8 cellular contexts compared by ENCODE assay signal in genomic region chr17:17304521-17304985, GRCh38. TPM values are rescaled to one million over a fixed set of nuclear protein-coding genes. Genes with fewer than 3 reads are reported as not detected.
A peak's percentile ranks its signal among the peaks of the same experiment; 100 is the strongest.
DNase-seq lines count a peak whose midpoint lies in the region; ATAC-seq and TF ChIP-seq lines count a peak whose summit lies in the region.

No MANE protein-coding gene starts in this region.

- H3K9me3 Mint-ChIP-seq in activated T-cell treated with anti-CD3 and anti-CD28 coated beads, Interleukin-2, amount 50 U/mL, for 4 hours: no peaks in the 10 kb centered on the region
- no peaks in the 10 kb centered on the region for H3K9me3 Mint-ChIP-seq in neural crest cell

- intact Hi-C loops in left colon (cut with DNase I, micrococcal nuclease): no loop called here

- no peaks in the 10 kb centered on the region for H3K36me3 Mint-ChIP-seq in activated T-cell treated with anti-CD3 and anti-CD28 coated beads, Interleukin-2, amount 50 U/mL, for 4 hours (ENCODE audit: insufficient read depth)
- H3K36me3 Mint-ChIP-seq in neural crest cell (ENCODE audit: low read depth): peaks cover 4% of the 10 kb centered on the region

- peaks cover 5% of the 10 kb centered on the region for H3K27me3 Mint-ChIP-seq in activated T-cell treated with anti-CD3 and anti-CD28 coated beads, Interleukin-2, amount 50 U/mL, for 4 hours (ENCODE audit: low read depth)
- H3K27me3 Mint-ChIP-seq in neural crest cell (ENCODE audit: low read depth): peaks cover 11% of the 10 kb centered on the region

- H3K4me3 ChIP-seq in GM12865 (ENCODE audit: low read depth, low read length): no peak overlapping the region

- DNase-seq in GM12865 (ENCODE audit: low read depth): peak; percentile 31
- DNase-seq in Kasumi-1 (lab: John Stamatoyannopoulos, UW): peak; percentile 50 to 51
- no peak for DNase-seq in activated T-cell treated with anti-CD3 and anti-CD28 coated beads, Interleukin-2, amount 50 U/mL, for 4 hours
- no peak for DNase-seq in neural crest cell (ENCODE audit: low read depth, low spot score)
- DNase-seq in left colon: no peak
- no peak for DNase-seq in NCI-H524 treated with DMSO at 0.1 percent for 48 hours (lab: John Stamatoyannopoulos, UW)

- peak overlapping the region; percentile 70 for H3K4me3 Mint-ChIP-seq in activated T-cell treated with anti-CD3 and anti-CD28 coated beads, Interleukin-2, amount 50 U/mL, for 4 hours
- peak overlapping the region; percentile 88 for H3K4me3 Mint-ChIP-seq in neural crest cell

- no peak overlapping the region for H3K27ac Mint-ChIP-seq in neural crest cell (ENCODE audit: unreplicated experiment)

- peak; percentile 64 to 69 for ATAC-seq in activated T-cell treated with anti-CD3 and anti-CD28 coated beads, Interleukin-2, amount 50 U/mL, for 4 hours
- ATAC-seq in GM21717 (IDR thresholded peaks at IDR 0.05; ENCODE audit: unreplicated experiment) (no peak), HG03108 (IDR thresholded peaks at IDR 0.05; ENCODE audit: unreplicated experiment) (no peak), left colon (no peak)

- no peak for TF ChIP-seq CTCF in GM12865 (IDR thresholded peaks at IDR 0.05; ENCODE audit: insufficient read depth, low read depth, low read length, missing control alignments)
- TF ChIP-seq CTCF in neural crest cell (conservative IDR thresholded peaks at IDR 0.05): no peak

- H3K4me1 Mint-ChIP-seq in activated T-cell treated with anti-CD3 and anti-CD28 coated beads, Interleukin-2, amount 50 U/mL, for 4 hours (ENCODE audit: low read depth): peaks cover 26% of the 10 kb centered on the region
- peaks cover 28% of the 10 kb centered on the region for H3K4me1 Mint-ChIP-seq in neural crest cell

RNA-seq across cellular contexts. Expression of gene NT5M, which starts 1.4 kb away (rescaled TPM):
- total RNA-seq in activated T-cell treated with anti-CD3 and anti-CD28 coated beads, Interleukin-2, amount 50 U/mL, for 4 hours: 1 to 10 TPM; 2.6 to 3.3 (median 3.2) TPM
- total RNA-seq in neural crest cell (8.4 and 10.3 TPM in 2 replicates), left colon (1 to 10 TPM; 1.6 TPM)

RNA-seq across cellular contexts. Expression of gene COPS3, which starts 23.5 kb away (rescaled TPM):
- total RNA-seq in activated T-cell treated with anti-CD3 and anti-CD28 coated beads, Interleukin-2, amount 50 U/mL, for 4 hours: 100 to 1,000 TPM; 154 to 163 (median 161) TPM
- 107 and 109 TPM in 2 replicates for total RNA-seq in neural crest cell
- total RNA-seq in left colon: 10 to 100 TPM; 33.8 to 40.7 TPM

Comparison
In these comparisons a context has a peak if more than half of its experiments do, and no peak if none do; other contexts are left out.
1. DNase-seq: peak in GM12865 (single experiment) and Kasumi-1 (2 of 2); none in activated T-cell treated with anti-CD3 and anti-CD28 coated beads, Interleukin-2, amount 50 U/mL, for 4 hours (single experiment), neural crest cell (single experiment), left colon (0 of 2) and NCI-H524 treated with DMSO at 0.1 percent for 48 hours (single experiment).
2. ATAC-seq: peak in activated T-cell treated with anti-CD3 and anti-CD28 coated beads, Interleukin-2, amount 50 U/mL, for 4 hours (2 of 2); none in GM21717 (single experiment), HG03108 (single experiment) and left colon (single experiment).